Comparison of ENCODE assay signal across 30 cellular contexts in the genomic region with DNA sequence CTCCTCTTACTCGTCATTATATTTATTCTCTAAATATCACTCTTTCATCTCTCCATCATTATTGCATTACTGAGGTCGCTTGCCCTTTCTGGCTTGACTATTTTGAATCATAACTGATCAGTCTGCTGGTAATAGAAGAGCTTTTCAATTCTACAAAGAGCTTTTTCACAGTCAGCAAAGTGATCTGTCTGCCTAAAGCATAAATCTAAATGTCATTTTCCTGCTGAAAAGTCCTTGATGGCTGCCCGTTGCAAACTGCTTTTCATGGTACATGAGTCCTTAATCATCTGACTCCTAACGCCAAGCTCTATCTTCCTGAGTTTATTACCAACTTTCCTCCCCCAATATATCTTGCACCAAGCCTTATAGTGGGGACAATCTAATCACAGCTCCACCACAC. TPM values are rescaled to one million over a fixed set of nuclear protein-coding genes. Genes with fewer than 3 reads are reported as not detected.
"Had no signal": no experiment of that assay in that cellular context is flagged by ENCODE, and none has a peak within 500 bp of the region (broad histone marks: within the 10 kb centered on the region; RNA-seq: fewer than 3 reads in every experiment).

No MANE protein-coding gene starts in this region.

- DNase-seq: activated B cell treated with CpG ODN at 0.5 μM for 24 hours; activated CD4-positive, alpha-beta T cell treated with anti-CD3 and anti-CD28 coated beads, Interleukin-2, amount 50 U/mL, for 1 hour; activated CD8-positive, alpha-beta T cell treated with anti-CD3 and anti-CD28 coated beads for 36 hours; activated gamma-delta T cell treated with Interleukin-2 at 50 U/mL for 16 hours; activated naive CD4-positive, alpha-beta T cell treated with anti-CD3 and anti-CD28 coated beads, Interleukin-2, amount 50 U/mL, for 16 hours; activated T-cell treated with anti-CD3 and anti-CD28 coated beads, Interleukin-2, amount 50 U/mL, for 4 hours; amniotic stem cell; central memory CD4-positive, alpha-beta T cell; foreskin keratinocyte; kidney glomerular epithelial cell; left ventricle myocardium inferior; mesendoderm; natural killer cell; nucleus accumbens; pancreas; sigmoid colon; small intestine; stimulated activated CD4-positive, alpha-beta T cell treated with anti-CD3 and anti-CD28 coated beads, Interleukin-15, amount 100 ng/mL, for 24 hours; stimulated activated CD4-positive, alpha-beta T cell treated with anti-CD3 and anti-CD28 coated beads, Interleukin-2, amount 100 ng/mL, for 24 hours; stimulated activated naive CD4-positive, alpha-beta T cell; tibial artery; upper lobe of right lung had no signal

- H3K36me3 Mint-ChIP-seq: natural killer cell had no signal

- H3K4me3 ChIP-seq: breast epithelium, esophagus muscularis mucosa, left ventricle myocardium inferior, lung, pancreas, prostate gland, sigmoid colon, suprapubic skin, tibial artery, upper lobe of right lung had no signal

- H3K9me3 Mint-ChIP-seq: activated B cell treated with CpG ODN at 0.5 μM for 24 hours; activated CD8-positive, alpha-beta T cell treated with anti-CD3 and anti-CD28 coated beads for 36 hours; activated T-cell treated with anti-CD3 and anti-CD28 coated beads, Interleukin-2, amount 50 U/mL, for 4 hours; activated T-helper 17 cell treated with anti-CD3 and anti-CD28 coated beads, Interleukin-2, amount 50 U/mL, for 72 hours; dendritic cell treated with granulocyte-macrophage colony-stimulating factor and Interleukin-4, amounts not matched to agents 40 ng/mL and 50 ng/mL, for 4 days; T-helper 2 cell treated with Interferon-gamma antibody and Interleukin-4, amounts not matched to agents 5 μg/mL and 100 μg/mL, for 36 hours had no signal

- H3K4me1 Mint-ChIP-seq: activated B cell treated with CpG ODN at 0.5 μM for 24 hours; activated T-helper 17 cell treated with anti-CD3 and anti-CD28 coated beads, Interleukin-2, amount 50 U/mL, for 72 hours; natural killer cell had no signal

- H3K27ac Mint-ChIP-seq: activated B cell treated with CpG ODN at 0.5 μM for 24 hours; activated CD8-positive, alpha-beta T cell treated with anti-CD3 and anti-CD28 coated beads for 36 hours; activated T-helper 17 cell treated with anti-CD3 and anti-CD28 coated beads, Interleukin-2, amount 50 U/mL, for 72 hours; dendritic cell treated with granulocyte-macrophage colony-stimulating factor and Interleukin-4, amounts not matched to agents 40 ng/mL and 50 ng/mL, for 4 days; natural killer cell; T-helper 2 cell treated with Interferon-gamma antibody and Interleukin-4, amounts not matched to agents 5 μg/mL and 100 μg/mL, for 36 hours had no signal

- H3K4me1 ChIP-seq: breast epithelium, esophagus muscularis mucosa, foreskin keratinocyte, left ventricle myocardium inferior, pancreas, prostate gland, sigmoid colon, suprapubic skin, tibial artery, upper lobe of right lung had no signal

- H3K27me3 Mint-ChIP-seq: activated B cell treated with CpG ODN at 0.5 μM for 24 hours; activated CD8-positive, alpha-beta T cell treated with anti-CD3 and anti-CD28 coated beads for 36 hours; activated T-helper 17 cell treated with anti-CD3 and anti-CD28 coated beads, Interleukin-2, amount 50 U/mL, for 72 hours; dendritic cell treated with granulocyte-macrophage colony-stimulating factor and Interleukin-4, amounts not matched to agents 40 ng/mL and 50 ng/mL, for 4 days had no signal

- ATAC-seq: activated CD8-positive, alpha-beta T cell treated with anti-CD3 and anti-CD28 coated beads for 36 hours; activated T-cell treated with anti-CD3 and anti-CD28 coated beads, Interleukin-2, amount 50 U/mL, for 4 hours; activated T-helper 17 cell treated with anti-CD3 and anti-CD28 coated beads, Interleukin-2, amount 50 U/mL, for 72 hours; foreskin keratinocyte; natural killer cell; pancreas; upper lobe of right lung had no signal

- H3K9me3 ChIP-seq: breast epithelium, esophagus muscularis mucosa, left ventricle myocardium inferior, pancreas, prostate gland, sigmoid colon, suprapubic skin, tibial artery, upper lobe of right lung had no signal

- H3K36me3 ChIP-seq: breast epithelium, esophagus muscularis mucosa, left ventricle myocardium inferior, pancreas, prostate gland, sigmoid colon, suprapubic skin, tibial artery, upper lobe of right lung had no signal

- H3K27ac ChIP-seq: breast epithelium, esophagus muscularis mucosa, foreskin keratinocyte, left ventricle myocardium inferior, pancreas, prostate gland, sigmoid colon, suprapubic skin, tibial artery, upper lobe of right lung had no signal

- H3K27me3 ChIP-seq: breast epithelium, esophagus muscularis mucosa, foreskin keratinocyte, pancreas, sigmoid colon, suprapubic skin, tibial artery, upper lobe of right lung had no signal

- H3K4me3 Mint-ChIP-seq: activated B cell treated with CpG ODN at 0.5 μM for 24 hours; activated CD8-positive, alpha-beta T cell treated with anti-CD3 and anti-CD28 coated beads for 36 hours; activated T-cell treated with anti-CD3 and anti-CD28 coated beads, Interleukin-2, amount 50 U/mL, for 4 hours; activated T-helper 17 cell treated with anti-CD3 and anti-CD28 coated beads, Interleukin-2, amount 50 U/mL, for 72 hours; dendritic cell treated with granulocyte-macrophage colony-stimulating factor and Interleukin-4, amounts not matched to agents 40 ng/mL and 50 ng/mL, for 4 days; natural killer cell; T-helper 2 cell treated with Interferon-gamma antibody and Interleukin-4, amounts not matched to agents 5 μg/mL and 100 μg/mL, for 36 hours had no signal

RNA-seq across cellular contexts. Expression of a gene that starts 39.9 kb away (rescaled TPM):
- total RNA-seq: activated B cell treated with CpG ODN at 0.5 μM for 24 hours; activated CD8-positive, alpha-beta T cell treated with anti-CD3 and anti-CD28 coated beads for 36 hours; activated T-cell treated with anti-CD3 and anti-CD28 coated beads, Interleukin-2, amount 50 U/mL, for 4 hours; foreskin keratinocyte had no signal
- polyA plus RNA-seq: foreskin keratinocyte had no signal
